1 cellular context compared by ENCODE assay signal in genomic region chr3:195079636-195080035, GRCh38.
TF ChIP-seq lines count a peak whose summit lies in the region.

No MANE protein-coding gene starts in this region.

TF ChIP-seq in HEK293, 187 proteins besides CTCF, POLR2A, EP300 and RAD21 (continues in another document):
- TF ChIP-seq HIC1 (tag by site-specific recombination; IDR thresholded peaks at IDR 0.05), result peak; percentile 35; the same call in 1 of the 2 replicates
- TF ChIP-seq KLF8 (tag by site-specific recombination; IDR thresholded peaks at IDR 0.05), result no peak
- TF ChIP-seq ZNF560 (tag by site-specific recombination; IDR thresholded peaks at IDR 0.05; ENCODE audit: borderline replicate concordance), result no peak
- TF ChIP-seq ZNF571 (tag by site-specific recombination; IDR thresholded peaks at IDR 0.05), result no peak
- TF ChIP-seq ZNF146 (tag by site-specific recombination; IDR thresholded peaks at IDR 0.05), result no peak
- no peak for TF ChIP-seq ZSCAN4 (tag by site-specific recombination; IDR thresholded peaks at IDR 0.05)
- TF ChIP-seq TCF7L2 (IDR thresholded peaks at IDR 0.05; ENCODE audit: borderline replicate concordance, low read depth, low read length), result no peak
- no peak for TF ChIP-seq SCRT2 (tag by site-specific recombination; IDR thresholded peaks at IDR 0.05)
- TF ChIP-seq GFI1B (tag by site-specific recombination; IDR thresholded peaks at IDR 0.05), result no peak
- TF ChIP-seq ZBTB20 (tag by site-specific recombination; IDR thresholded peaks at IDR 0.05), result peak; percentile 79; the same call in 1 of the 2 replicates
- TF ChIP-seq SP2 (tag by site-specific recombination; IDR thresholded peaks at IDR 0.05), result no peak
- TF ChIP-seq ZNF544 (tag by site-specific recombination; IDR thresholded peaks at IDR 0.05), result no peak
- TF ChIP-seq ZNF292 (tag by site-specific recombination; IDR thresholded peaks at IDR 0.05; ENCODE audit: borderline replicate concordance, low read depth), result no peak
- TF ChIP-seq ZNF768 (tag by site-specific recombination; IDR thresholded peaks at IDR 0.05), result no peak
- TF ChIP-seq ZXDB (tag by site-specific recombination; IDR thresholded peaks at IDR 0.05), result no peak
- no peak for TF ChIP-seq ZNF148 (tag by site-specific recombination; IDR thresholded peaks at IDR 0.05; ENCODE audit: borderline replicate concordance)
- TF ChIP-seq ZNF24 (tag by site-specific recombination; IDR thresholded peaks at IDR 0.05), result 0 out of 2 replicates have a peak, but pooled peaks have one; percentile 24
- no peak for TF ChIP-seq TSHZ1 (tag by site-specific recombination; IDR thresholded peaks at IDR 0.05; ENCODE audit: borderline replicate concordance)
- no peak for TF ChIP-seq ZNF658 (tag by site-specific recombination; IDR thresholded peaks at IDR 0.05)
- TF ChIP-seq ZNF776 (tag by site-specific recombination; IDR thresholded peaks at IDR 0.05; ENCODE audit: borderline replicate concordance), result no peak
- no peak for TF ChIP-seq PRDM6 (tag by site-specific recombination; IDR thresholded peaks at IDR 0.05)
- TF ChIP-seq ZNF600 (tag by site-specific recombination; IDR thresholded peaks at IDR 0.05), result peak; percentile 43; the same call in 1 of the 2 replicates
- TF ChIP-seq ZNF274 (IDR thresholded peaks at IDR 0.05; ENCODE audit: low read length), result no peak
- no peak for TF ChIP-seq ZNF274 (tag by site-specific recombination; IDR thresholded peaks at IDR 0.05; ENCODE audit: borderline replicate concordance)
- TF ChIP-seq BCL11A (tag by site-specific recombination; IDR thresholded peaks at IDR 0.05; ENCODE audit: low read depth), result no peak
- no peak for TF ChIP-seq ZNF791 (tag by site-specific recombination; IDR thresholded peaks at IDR 0.05)
- TF ChIP-seq ZBTB7A (tag by site-specific recombination; IDR thresholded peaks at IDR 0.05; ENCODE audit: low read depth), result no peak
- no peak for TF ChIP-seq ZBTB6 (tag by site-specific recombination; IDR thresholded peaks at IDR 0.05)
- no peak for TF ChIP-seq ZNF549 (tag by site-specific recombination; IDR thresholded peaks at IDR 0.05)
- TF ChIP-seq ZFP41 (tag by site-specific recombination; IDR thresholded peaks at IDR 0.05; ENCODE audit: borderline replicate concordance), result no peak
- TF ChIP-seq KLF10 (tag by site-specific recombination; IDR thresholded peaks at IDR 0.05), result no peak
- no peak for TF ChIP-seq OVOL3 (tag by site-specific recombination; IDR thresholded peaks at IDR 0.05)
- no peak for TF ChIP-seq ZNF660 (tag by site-specific recombination; IDR thresholded peaks at IDR 0.05)
- TF ChIP-seq ZNF184 (tag by site-specific recombination; IDR thresholded peaks at IDR 0.05), result no peak
- no peak for TF ChIP-seq KLF7 (tag by site-specific recombination; IDR thresholded peaks at IDR 0.05; ENCODE audit: borderline replicate concordance)
- no peak for TF ChIP-seq ZBTB21 (tag by site-specific recombination; IDR thresholded peaks at IDR 0.05)
- TF ChIP-seq ZNF654 (tag by site-specific recombination; IDR thresholded peaks at IDR 0.05; ENCODE audit: low read depth), result no peak
- TF ChIP-seq ZBTB10 (tag by site-specific recombination; IDR thresholded peaks at IDR 0.05), result no peak
- no peak for TF ChIP-seq ZNF449 (tag by site-specific recombination; IDR thresholded peaks at IDR 0.05)
- no peak for TF ChIP-seq ZEB2 (tag by site-specific recombination; IDR thresholded peaks at IDR 0.05)
